In genomic region chr11:36389811-36390210, GRCh38 we compare ENCODE assay signal across 17 cellular contexts.
DNase-seq lines count a peak whose midpoint lies in the region; ATAC-seq lines count a peak whose summit lies in the region.
"Had no signal": no experiment of that assay in that cellular context is flagged by ENCODE, and none has a peak within 500 bp of the region (broad histone marks: within the 10 kb centered on the region; RNA-seq: fewer than 3 reads in every experiment).

No MANE protein-coding gene starts in this region.

- intact Hi-C loops in left colon (cut with DNase I, micrococcal nuclease): no loop called here

- H3K4me3 Mint-ChIP-seq in activated T-cell treated with anti-CD3 and anti-CD28 coated beads, Interleukin-2, amount 50 U/mL, for 72 hours: peak overlapping the region; percentile 25 to 66
- no peak overlapping the region for H3K4me3 Mint-ChIP-seq in activated T-cell treated with anti-CD3 and anti-CD28 coated beads, Interleukin-2, amount 50 U/mL, for 4 hours
- no peak overlapping the region for H3K4me3 Mint-ChIP-seq in activated naive CD8-positive, alpha-beta T cell treated with anti-CD3 and anti-CD28 coated beads, Interleukin-2, amount 50 U/mL, for 24 hours
- H3K4me3 Mint-ChIP-seq in stimulated activated memory B cell treated with anti-CD40 and anti-IgM and Interleukin-4, amounts not matched to agents 10 μg/mL and 1 μg/mL and 100 μg/mL, for 72 hours: no peak overlapping the region
- H3K4me3 Mint-ChIP-seq: nephron, type B pancreatic cell had no signal

- H3K27ac Mint-ChIP-seq in activated T-cell treated with anti-CD3 and anti-CD28 coated beads, Interleukin-2, amount 50 U/mL, for 72 hours: peak overlapping the region; percentile 83
- peak overlapping the region; percentile 79 for H3K27ac Mint-ChIP-seq in activated naive CD8-positive, alpha-beta T cell treated with anti-CD3 and anti-CD28 coated beads, Interleukin-2, amount 50 U/mL, for 24 hours
- peak overlapping the region; percentile 72 for H3K27ac Mint-ChIP-seq in stimulated activated memory B cell treated with anti-CD40 and anti-IgM and Interleukin-4, amounts not matched to agents 10 μg/mL and 1 μg/mL and 100 μg/mL, for 72 hours
- H3K27ac Mint-ChIP-seq: nephron, type B pancreatic cell had no signal

- no peak for DNase-seq in activated T-cell treated with anti-CD3 and anti-CD28 coated beads, Interleukin-2, amount 50 U/mL, for 72 hours
- DNase-seq in activated T-cell treated with anti-CD3 and anti-CD28 coated beads, Interleukin-2, amount 50 U/mL, for 4 hours: no peak
- no peak for DNase-seq in activated naive CD8-positive, alpha-beta T cell treated with anti-CD3 and anti-CD28 coated beads, Interleukin-2, amount 50 U/mL, for 24 hours
- DNase-seq in HT-29 (ENCODE audit: low spot score): no peak
- DNase-seq in left colon: no peak
- DNase-seq: activated CD8-positive, alpha-beta memory T cell treated with anti-CD3 and anti-CD28 coated beads, Interleukin-2, amount 50 U/mL, for 48 hours; body of pancreas; effector memory CD4-positive, alpha-beta T cell; left lung; NCI-H1930; SHP77 had no signal

- peaks cover 16% of the 10 kb centered on the region for H3K27me3 Mint-ChIP-seq in activated T-cell treated with anti-CD3 and anti-CD28 coated beads, Interleukin-2, amount 50 U/mL, for 72 hours (ENCODE audit: low read depth)
- no peaks in the 10 kb centered on the region for H3K27me3 Mint-ChIP-seq in activated T-cell treated with anti-CD3 and anti-CD28 coated beads, Interleukin-2, amount 50 U/mL, for 4 hours (ENCODE audit: low read depth)
- H3K27me3 Mint-ChIP-seq in activated naive CD8-positive, alpha-beta T cell treated with anti-CD3 and anti-CD28 coated beads, Interleukin-2, amount 50 U/mL, for 24 hours: peaks cover 19% of the 10 kb centered on the region
- H3K27me3 Mint-ChIP-seq in stimulated activated memory B cell treated with anti-CD40 and anti-IgM and Interleukin-4, amounts not matched to agents 10 μg/mL and 1 μg/mL and 100 μg/mL, for 72 hours: no peaks in the 10 kb centered on the region

- ATAC-seq in activated T-cell treated with anti-CD3 and anti-CD28 coated beads, Interleukin-2, amount 50 U/mL, for 72 hours (replicated peaks in 1 of 2): peak; percentile 37 to 52
- ATAC-seq in activated T-cell treated with anti-CD3 and anti-CD28 coated beads, Interleukin-2, amount 50 U/mL, for 4 hours: no peak
- ATAC-seq in HG02642 (IDR thresholded peaks at IDR 0.05; ENCODE audit: poor library complexity, unreplicated experiment) (peak; percentile 61), HG03439 (IDR thresholded peaks at IDR 0.05; ENCODE audit: unreplicated experiment) (no peak), left colon (no peak)
- ATAC-seq in activated naive CD8-positive, alpha-beta T cell treated with anti-CD3 and anti-CD28 coated beads, Interleukin-2, amount 50 U/mL, for 24 hours: peak; percentile 43
- ATAC-seq in stimulated activated memory B cell treated with anti-CD40 and anti-IgM and Interleukin-4, amounts not matched to agents 10 μg/mL and 1 μg/mL and 100 μg/mL, for 72 hours: peak; percentile 81
- ATAC-seq: body of pancreas, right lobe of liver had no signal

- no peaks in the 10 kb centered on the region for H3K9me3 Mint-ChIP-seq in activated T-cell treated with anti-CD3 and anti-CD28 coated beads, Interleukin-2, amount 50 U/mL, for 72 hours
- H3K9me3 Mint-ChIP-seq in activated T-cell treated with anti-CD3 and anti-CD28 coated beads, Interleukin-2, amount 50 U/mL, for 4 hours: no peaks in the 10 kb centered on the region
- H3K9me3 Mint-ChIP-seq in activated naive CD8-positive, alpha-beta T cell treated with anti-CD3 and anti-CD28 coated beads, Interleukin-2, amount 50 U/mL, for 24 hours: no peaks in the 10 kb centered on the region
- peaks cover 5% of the 10 kb centered on the region for H3K9me3 Mint-ChIP-seq in stimulated activated memory B cell treated with anti-CD40 and anti-IgM and Interleukin-4, amounts not matched to agents 10 μg/mL and 1 μg/mL and 100 μg/mL, for 72 hours
- H3K9me3 Mint-ChIP-seq: type B pancreatic cell had no signal

- H3K4me1 Mint-ChIP-seq in activated T-cell treated with anti-CD3 and anti-CD28 coated beads, Interleukin-2, amount 50 U/mL, for 72 hours (ENCODE audit: low read depth): peaks cover 67% of the 10 kb centered on the region
- H3K4me1 Mint-ChIP-seq in activated T-cell treated with anti-CD3 and anti-CD28 coated beads, Interleukin-2, amount 50 U/mL, for 4 hours (ENCODE audit: low read depth): peaks cover 76% of the 10 kb centered on the region
- peaks cover 75% of the 10 kb centered on the region for H3K4me1 Mint-ChIP-seq in activated naive CD8-positive, alpha-beta T cell treated with anti-CD3 and anti-CD28 coated beads, Interleukin-2, amount 50 U/mL, for 24 hours
- H3K4me1 Mint-ChIP-seq in stimulated activated memory B cell treated with anti-CD40 and anti-IgM and Interleukin-4, amounts not matched to agents 10 μg/mL and 1 μg/mL and 100 μg/mL, for 72 hours: peaks cover 45% of the 10 kb centered on the region

- H3K36me3 Mint-ChIP-seq in activated T-cell treated with anti-CD3 and anti-CD28 coated beads, Interleukin-2, amount 50 U/mL, for 72 hours (ENCODE audit: insufficient read depth in 2 of 2): peaks cover 0 to 2% of the 10 kb centered on the region in 2 donors
- peaks cover 8% of the 10 kb centered on the region for H3K36me3 Mint-ChIP-seq in activated T-cell treated with anti-CD3 and anti-CD28 coated beads, Interleukin-2, amount 50 U/mL, for 4 hours (ENCODE audit: insufficient read depth)
- peaks cover 5% of the 10 kb centered on the region for H3K36me3 Mint-ChIP-seq in activated naive CD8-positive, alpha-beta T cell treated with anti-CD3 and anti-CD28 coated beads, Interleukin-2, amount 50 U/mL, for 24 hours (ENCODE audit: low read depth)
- H3K36me3 Mint-ChIP-seq in stimulated activated memory B cell treated with anti-CD40 and anti-IgM and Interleukin-4, amounts not matched to agents 10 μg/mL and 1 μg/mL and 100 μg/mL, for 72 hours: no peaks in the 10 kb centered on the region

Comparison
In these comparisons a context has a peak if more than half of its experiments do, and no peak if none do; other contexts are left out.
1. ATAC-seq: peak in activated T-cell treated with anti-CD3 and anti-CD28 coated beads, Interleukin-2, amount 50 U/mL, for 72 hours (2 of 2), HG02642 (single experiment), activated naive CD8-positive, alpha-beta T cell treated with anti-CD3 and anti-CD28 coated beads, Interleukin-2, amount 50 U/mL, for 24 hours (single experiment) and stimulated activated memory B cell treated with anti-CD40 and anti-IgM and Interleukin-4, amounts not matched to agents 10 μg/mL and 1 μg/mL and 100 μg/mL, for 72 hours (single experiment); none in activated T-cell treated with anti-CD3 and anti-CD28 coated beads, Interleukin-2, amount 50 U/mL, for 4 hours (0 of 2), HG03439 (single experiment) and left colon (single experiment).
2. H3K4me3 Mint-ChIP-seq: peak in activated T-cell treated with anti-CD3 and anti-CD28 coated beads, Interleukin-2, amount 50 U/mL, for 72 hours (2 of 2); none in activated T-cell treated with anti-CD3 and anti-CD28 coated beads, Interleukin-2, amount 50 U/mL, for 4 hours (single experiment), activated naive CD8-positive, alpha-beta T cell treated with anti-CD3 and anti-CD28 coated beads, Interleukin-2, amount 50 U/mL, for 24 hours (single experiment) and stimulated activated memory B cell treated with anti-CD40 and anti-IgM and Interleukin-4, amounts not matched to agents 10 μg/mL and 1 μg/mL and 100 μg/mL, for 72 hours (single experiment).
3. Peak in every context shown above with its lines, with median percentiles within 50 percentile points of each other: H3K27ac Mint-ChIP-seq.